In the genomic region with DNA sequence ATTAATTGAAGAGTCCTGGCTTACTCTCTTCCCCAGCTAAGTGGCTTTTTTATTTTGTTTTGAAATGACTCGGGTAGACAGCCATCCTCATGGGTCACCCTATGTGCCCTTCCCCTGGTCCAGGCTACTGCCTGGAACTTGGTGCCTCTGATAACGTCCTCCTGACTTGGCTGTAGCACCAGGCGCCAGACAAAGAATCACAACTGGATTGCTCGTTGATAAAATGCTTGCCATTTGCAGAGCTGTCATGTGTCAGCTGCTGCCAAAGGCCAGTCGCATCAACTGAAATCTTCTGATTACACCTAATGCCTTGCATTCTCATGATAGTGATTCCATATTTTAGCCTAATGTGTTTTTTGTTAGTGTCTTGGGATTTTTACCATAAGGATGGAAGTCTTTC, we compare ENCODE assay signal across 16 cellular contexts. TPM values are rescaled to one million over a fixed set of nuclear protein-coding genes. Genes with fewer than 3 reads are reported as not detected.
DNase-seq lines count a peak whose midpoint lies in the region; ATAC-seq, FAIRE-seq and TF ChIP-seq lines count a peak whose summit lies in the region.
"Had no signal": no experiment of that assay in that cellular context is flagged by ENCODE, and none has a peak within 500 bp of the region (broad histone marks: within the 10 kb centered on the region; RNA-seq: fewer than 3 reads in every experiment).

No MANE protein-coding gene starts in this region.

- H3K4me3 Mint-ChIP-seq in Caco-2 (ENCODE audit: unreplicated experiment) = peak overlapping the region; percentile 69
- H3K4me3 Mint-ChIP-seq: activated naive CD8-positive, alpha-beta T cell treated with anti-CD3 and anti-CD28 coated beads, Interleukin-2, amount 10 ng/mL, durations not matched to agents 7 days and 5 days; naive B cell had no signal

- peak overlapping the region; percentile 75 for H3K27ac Mint-ChIP-seq in Caco-2 (ENCODE audit: unreplicated experiment)
- H3K27ac Mint-ChIP-seq: activated naive CD8-positive, alpha-beta T cell treated with anti-CD3 and anti-CD28 coated beads, Interleukin-2, amount 10 ng/mL, durations not matched to agents 7 days and 5 days had no signal

- no peaks in the 10 kb centered on the region for H3K9me3 Mint-ChIP-seq in Caco-2 (ENCODE audit: unreplicated experiment)
- H3K9me3 Mint-ChIP-seq: activated naive CD8-positive, alpha-beta T cell treated with anti-CD3 and anti-CD28 coated beads, Interleukin-2, amount 10 ng/mL, durations not matched to agents 7 days and 5 days had no signal

- peaks cover 42% of the 10 kb centered on the region for H3K4me1 ChIP-seq in Caco-2
- peaks cover 57% of the 10 kb centered on the region for H3K4me1 ChIP-seq in body of pancreas
- H3K4me1 ChIP-seq in hepatocyte (ENCODE audit: insufficient read depth) = peaks cover 50% of the 10 kb centered on the region
- peaks cover 24% of the 10 kb centered on the region for H3K4me1 ChIP-seq in psoas muscle

- H3K4me2 ChIP-seq in hepatocyte = peak overlapping the region; percentile 41

- H2AFZ ChIP-seq in hepatocyte = no peak overlapping the region

- H3K4me1 Mint-ChIP-seq in Caco-2 (ENCODE audit: low read depth, unreplicated experiment) = peaks cover 30% of the 10 kb centered on the region
- H3K4me1 Mint-ChIP-seq: activated naive CD8-positive, alpha-beta T cell treated with anti-CD3 and anti-CD28 coated beads, Interleukin-2, amount 10 ng/mL, durations not matched to agents 7 days and 5 days; naive B cell had no signal

- TF ChIP-seq CTCF in Caco-2 (IDR thresholded peaks at IDR 0.05; ENCODE audit: insufficient read depth in 1 of 2, low read depth in 1 of 2, low read length in 1 of 2, severe bottlenecking in 1 of 2, unreplicated experiment in 1 of 2) = no peak
- TF ChIP-seq CTCF in body of pancreas (IDR thresholded peaks at IDR 0.05) = no peak
- no peak for TF ChIP-seq CTCF in hepatocyte (IDR thresholded peaks at IDR 0.05; ENCODE audit: poor library complexity)
- no peak for TF ChIP-seq CTCF in psoas muscle (IDR thresholded peaks at IDR 0.05)
- no peak for TF ChIP-seq CTCF in D721Med (IDR thresholded peaks at IDR 0.05; ENCODE audit: insufficient read depth, missing control alignments)

- no peaks in the 10 kb centered on the region for H3K36me3 Mint-ChIP-seq in Caco-2 (ENCODE audit: insufficient read depth, unreplicated experiment)
- H3K36me3 Mint-ChIP-seq: activated naive CD8-positive, alpha-beta T cell treated with anti-CD3 and anti-CD28 coated beads, Interleukin-2, amount 10 ng/mL, durations not matched to agents 7 days and 5 days; naive B cell had no signal

- peaks cover 5% of the 10 kb centered on the region for H3K79me2 ChIP-seq in hepatocyte

- DNase-seq in Caco-2 = no peak
- peak in 2 of 4 donors; percentile 22 to 31 for DNase-seq in body of pancreas
- DNase-seq in hepatocyte (ENCODE audit: low spot score) = peak; percentile 37
- no peak for DNase-seq in psoas muscle
- no peak for DNase-seq in D721Med (ENCODE audit: insufficient read length, low spot score)
- no peak for DNase-seq in NCI-H2029 (lab: John Stamatoyannopoulos, UW)
- no peak for DNase-seq in stimulated activated CD4-positive, alpha-beta T cell treated with anti-CD3 and anti-CD28 coated beads, Interleukin-4, amount 100 ng/mL, for 24 hours
- DNase-seq: activated naive CD8-positive, alpha-beta T cell treated with anti-CD3 and anti-CD28 coated beads, Interleukin-2, amount 10 ng/mL, durations not matched to agents 7 days and 5 days; AML-193; effector CD4-positive, alpha-beta T cell; hippocampal formation; naive B cell; NCI-H1436 treated with DMSO at 0.1 percent for 48 hours; stimulated activated naive CD4-positive, alpha-beta T cell had no signal

- intact Hi-C loops in Caco-2 (cut with micrococcal nuclease; ENCODE audit: unreplicated experiment) (loop anchor here (1.0 to 2.0 kb wide), 3 partner anchors 30 to 61 kb away; no protein-coding TSS in a partner anchor), body of pancreas (cut with DNase I) (no loop called here), psoas muscle (cut with DNase I) (no loop called here)

- POLR2A ChIA-PET in Caco-2 (lab: Charles Lee) = interaction anchor here (0.7 kb wide), 1 partner anchor 53 kb away, joined by 3 read pairs; no protein-coding TSS in a partner anchor

- no peaks in the 10 kb centered on the region for H3K36me3 ChIP-seq in Caco-2 (ENCODE audit: control insufficient read depth, insufficient read depth, low read length)
- H3K36me3 ChIP-seq in body of pancreas (replicated peaks in 1 of 2; ENCODE audit: insufficient read depth in 1 of 2, low read depth in 2 of 2) = no peaks in the 10 kb centered on the region
- no peaks in the 10 kb centered on the region for H3K36me3 ChIP-seq in hepatocyte (replicated peaks; ENCODE audit: insufficient read depth, low read depth)
- no peaks in the 10 kb centered on the region for H3K36me3 ChIP-seq in psoas muscle (ENCODE audit: insufficient read depth in 1 of 2, low read depth in 1 of 2)

- H4K20me1 ChIP-seq in hepatocyte (ENCODE audit: insufficient read depth, poor library complexity, severe bottlenecking) = no peaks in the 10 kb centered on the region

- H3K9me2 ChIP-seq in hepatocyte (replicated peaks; ENCODE audit: insufficient read depth) = no peaks in the 10 kb centered on the region

- no peaks in the 10 kb centered on the region for H3K27me3 Mint-ChIP-seq in Caco-2 (ENCODE audit: insufficient read depth, unreplicated experiment)

- no peak for FAIRE-seq in D721Med (lab: Jason Lieb, UNC)
- FAIRE-seq: G401.6 had no signal

- H3K27ac ChIP-seq in body of pancreas (peak overlapping the region; percentile 79 to 95 (median 91)), hepatocyte (peak overlapping the region; percentile 93), psoas muscle (peak overlapping the region; percentile 58)

- TF ChIP-seq POLR2A in body of pancreas (IDR thresholded peaks at IDR 0.05) = no peak

- ATAC-seq in body of pancreas = peak; percentile 18
- peak in 1 of 4 donors; percentile 29 for ATAC-seq in psoas muscle
- ATAC-seq in HG03469 (IDR thresholded peaks at IDR 0.05; ENCODE audit: unreplicated experiment) = no peak

- WGBS in body of pancreas, 2 donors = 33 to 37% methylated on average over 5 of the region's 5 CpGs
- WGBS in hepatocyte (ENCODE audit: low lambda C conversion rate, missing lambda C conversion rate) = 41% methylated on average over 5 of the region's 5 CpGs
- 26 to 33% (median 31%) methylated on average over 5 of the region's 5 CpGs for WGBS in psoas muscle, 3 donors

- H3K9me3 ChIP-seq in Caco-2 = no peaks in the 10 kb centered on the region
- H3K9me3 ChIP-seq in body of pancreas = no peaks in the 10 kb centered on the region
- no peaks in the 10 kb centered on the region for H3K9me3 ChIP-seq in hepatocyte (ENCODE audit: low read depth)
- H3K9me3 ChIP-seq in psoas muscle = no peaks in the 10 kb centered on the region

- CTCF ChIA-PET in Caco-2 (lab: Charles Lee) = interaction anchor here (0.5 kb wide), 1 partner anchor 222 kb away, joined by 3 read pairs; no protein-coding TSS in a partner anchor

- H3K27me3 ChIP-seq in Caco-2 (replicated peaks; ENCODE audit: control insufficient read depth, insufficient read depth, low read length) = no peaks in the 10 kb centered on the region
- H3K27me3 ChIP-seq in body of pancreas = no peaks in the 10 kb centered on the region
- no peaks in the 10 kb centered on the region for H3K27me3 ChIP-seq in hepatocyte
- H3K27me3 ChIP-seq in psoas muscle (ENCODE audit: insufficient read depth in 3 of 3, low read length in 2 of 3) = peaks cover 0 to under 1% (median 0%) of the 10 kb centered on the region in 3 donors

- H3K4me3 ChIP-seq in Caco-2 (ENCODE audit: low read depth, low read length) = no peak overlapping the region
- H3K4me3 ChIP-seq in body of pancreas = no peak overlapping the region
- no peak overlapping the region for H3K4me3 ChIP-seq in hepatocyte
- H3K4me3 ChIP-seq in psoas muscle = no peak overlapping the region

- BruUV-seq in Caco-2 (replicated peaks; lab: Mats Ljungman, UMichigan) = no TSS peak

RNA-seq across cellular contexts. Expression of gene ABLIM1, which starts 27.4 kb away (rescaled TPM):
- total RNA-seq in Caco-2 (2022) (71.7 and 79.3 TPM in 2 replicates), body of pancreas (10 to 100 TPM; 34.6 to 54.7 TPM), hepatocyte (31.6 and 37.9 TPM in 2 replicates), psoas muscle (100 to 1,000 TPM in 2 of 4 donors, 10 to 100 TPM in 2; 21.8 to 183 (median 66.8) TPM)
- polyA plus RNA-seq in hepatocyte (19.8 and 20.8 TPM in 2 replicates), psoas muscle (10 to 100 TPM; 15.4 to 17.2 (median 16.5) TPM)
